In genomic region chr3:72100626-72101187, GRCh38 we compare ENCODE assay signal across 8 cellular contexts.
DNase-seq lines count a peak whose midpoint lies in the region; ATAC-seq and TF ChIP-seq lines count a peak whose summit lies in the region.

No MANE protein-coding gene starts in this region.

- H3K9me3 Mint-ChIP-seq in chondrocyte (ENCODE audit: low read depth), result no peaks in the 10 kb centered on the region

- no peaks in the 10 kb centered on the region for H3K36me3 Mint-ChIP-seq in chondrocyte (ENCODE audit: low read depth)

- in situ Hi-C loops in GM13976 (cut with MboI; ENCODE audit: low sequenced_read_pairs, unreplicated experiment), result no loop called here

- H3K27ac Mint-ChIP-seq in chondrocyte (ENCODE audit: unreplicated experiment), result peak overlapping the region; percentile 55

- peak; percentile 73 for ATAC-seq in left lobe of liver

- POLR2A ChIA-PET in HEK293T (lab: Yijun Ruan, JAX), result interaction anchor here (1.0 to 1.1 kb wide), 2 partner anchors 9 to 150 kb away, joined by 3 to 5 read pairs; no protein-coding TSS in a partner anchor

- H3K4me1 Mint-ChIP-seq in chondrocyte (ENCODE audit: low read depth), result peaks cover 20% of the 10 kb centered on the region

- H3K27me3 Mint-ChIP-seq in chondrocyte (ENCODE audit: low read depth), result peaks cover 42% of the 10 kb centered on the region

- H3K4me3 Mint-ChIP-seq in chondrocyte (ENCODE audit: unreplicated experiment), result peak overlapping the region; percentile 71

- CTCF ChIA-PET in HEK293T (lab: Yijun Ruan, JAX), result interaction anchor here (0.9 kb wide), 1 partner anchor 10 kb away, joined by 3 read pairs; no protein-coding TSS in a partner anchor

- DNase-seq in GM13976 (ENCODE audit: low spot score) (peak; percentile 86), HEK293T (ENCODE audit: extremely low spot score) (peak; percentile 65), NCI-H1105 (lab: John Stamatoyannopoulos, UW) (peak; percentile 47), chondrocyte (ENCODE audit: low spot score) (no peak), left lobe of liver (ENCODE audit: low spot score) (peak; percentile 73), kidney glomerular epithelial cell (lab: John Stamatoyannopoulos, UW) (no peak)
- DNase-seq in activated CD4-positive, CD25-positive, alpha-beta regulatory T cell treated with anti-CD3 and anti-CD28 coated beads, Interleukin-2, amount 50 U/mL, for 72 hours, result peak; percentile 79
- DNase-seq in stimulated activated CD4-positive, alpha-beta T cell treated with anti-CD3 and anti-CD28 coated beads, Interleukin-1b, Interleukin-23, amount 100 ng/mL, for 24 hours (ENCODE audit: low read depth in 4 of 4, low spot score in 1 of 4), result peak; percentile 66 to 89 (median 77)

- TF ChIP-seq CTCF in GM13976 (IDR thresholded peaks at IDR 0.05; ENCODE audit: borderline replicate concordance, control extremely low read depth, extremely low read depth, insufficient read depth, missing control alignments) (no peak), chondrocyte (IDR thresholded peaks at IDR 0.05) (no peak)

TF ChIP-seq in HEK293T, 16 proteins besides CTCF, POLR2A, EP300 and RAD21:
- no peak for TF ChIP-seq HDGF (IDR thresholded peaks at IDR 0.05; ENCODE audit: borderline replicate concordance)
- TF ChIP-seq FOXA1 (IDR thresholded peaks at IDR 0.05), result no peak
- TF ChIP-seq ZNF384 (IDR thresholded peaks at IDR 0.05), result no peak
- TF ChIP-seq CTBP1 (IDR thresholded peaks at IDR 0.05; ENCODE audit: borderline replicate concordance), result no peak
- TF ChIP-seq TARDBP (IDR thresholded peaks at IDR 0.05), result no peak
- no peak for TF ChIP-seq SP1 (IDR thresholded peaks at IDR 0.05)
- no peak for TF ChIP-seq SUZ12 (IDR thresholded peaks at IDR 0.05)
- no peak for TF ChIP-seq LEF1 (IDR thresholded peaks at IDR 0.05; ENCODE audit: borderline replicate concordance)

Comparison
In these comparisons a context has a peak if more than half of its experiments do, and no peak if none do; other contexts are left out.
1. DNase-seq: peak in GM13976 (single experiment), HEK293T (single experiment), NCI-H1105 (single experiment), activated CD4-positive, CD25-positive, alpha-beta regulatory T cell treated with anti-CD3 and anti-CD28 coated beads, Interleukin-2, amount 50 U/mL, for 72 hours (single experiment), left lobe of liver (single experiment) and stimulated activated CD4-positive, alpha-beta T cell treated with anti-CD3 and anti-CD28 coated beads, Interleukin-1b, Interleukin-23, amount 100 ng/mL, for 24 hours (4 of 4); none in chondrocyte (single experiment) and kidney glomerular epithelial cell (single experiment).